ENCODE assay signal across 1 cellular context in the genomic region with DNA sequence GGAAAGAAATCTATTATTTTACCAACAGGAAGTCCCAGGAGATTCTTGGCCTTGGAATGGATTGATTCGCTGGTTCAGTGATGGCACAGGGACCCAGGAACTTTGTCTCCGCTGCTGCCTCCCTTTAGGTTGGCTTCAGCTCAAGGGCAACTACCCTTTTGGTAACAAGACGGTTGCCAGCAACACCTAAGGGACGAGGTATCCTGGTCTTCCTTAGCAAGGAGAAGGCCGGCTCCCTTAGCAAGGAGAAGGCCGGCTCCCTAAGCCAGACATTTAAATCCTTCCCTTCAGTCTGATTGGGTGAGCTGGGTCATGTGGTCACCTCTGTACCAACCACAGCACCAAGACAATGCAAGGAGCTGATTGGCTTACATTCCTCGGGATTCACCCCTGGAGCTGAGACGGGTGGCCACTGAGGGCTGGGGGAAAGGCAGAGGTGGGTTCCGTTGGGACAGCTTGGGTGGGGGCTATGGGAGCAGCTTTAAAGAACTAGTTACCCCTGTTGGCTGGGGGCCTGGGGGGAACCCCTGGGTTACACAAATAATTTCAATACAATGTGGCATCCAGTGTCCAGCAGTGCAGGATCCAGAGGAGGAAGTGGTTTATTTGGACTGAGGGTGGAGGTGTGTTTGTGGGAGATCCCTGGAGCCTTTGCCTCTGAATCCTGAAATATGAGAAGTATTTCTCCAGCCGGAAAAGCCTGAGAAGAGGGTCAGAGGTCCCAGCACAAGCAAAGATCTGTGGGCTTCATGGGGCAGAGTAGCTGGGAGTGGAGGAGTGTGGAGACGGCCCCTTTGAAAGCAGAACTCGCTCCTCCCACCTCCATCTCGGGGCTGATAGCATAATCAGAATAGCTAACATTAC.
TF ChIP-seq lines count a peak whose summit lies in the region.

No MANE protein-coding gene starts in this region.

TF ChIP-seq in HepG2, 621 proteins besides CTCF, POLR2A, EP300 and RAD21 (continued from another document and continues in another):
- TF ChIP-seq NR2F1 (CRISPR knock-in tag; IDR thresholded peaks at IDR 0.05) = peak in 1 of 2 experiments; percentile 65; a peak in 1 of 4 replicates
- TF ChIP-seq ZBTB42 (CRISPR knock-in tag; IDR thresholded peaks at IDR 0.05) = no peak
- TF ChIP-seq PHF20 (CRISPR knock-in tag; IDR thresholded peaks at IDR 0.05) = peak; percentile 62
- 0 out of 2 replicates have a peak, but pooled peaks have one; percentile 65 for TF ChIP-seq KLF6 (CRISPR knock-in tag; IDR thresholded peaks at IDR 0.05)
- TF ChIP-seq ZNF367 (CRISPR knock-in tag; IDR thresholded peaks at IDR 0.05; ENCODE audit: borderline replicate concordance) = peak; percentile 92
- no peak for TF ChIP-seq HOXA7 (CRISPR knock-in tag; IDR thresholded peaks at IDR 0.05)
- peak; percentile 91; the same call in 1 of the 2 replicates for TF ChIP-seq SIX4 (CRISPR knock-in tag; IDR thresholded peaks at IDR 0.05)
- 0 out of 2 replicates have a peak, but pooled peaks have one; percentile 29 for TF ChIP-seq FOXO1 (CRISPR knock-in tag; IDR thresholded peaks at IDR 0.05)
- 0 out of 2 replicates have a peak, but pooled peaks have one; percentile 35 for TF ChIP-seq ZBTB7A (CRISPR knock-in tag; IDR thresholded peaks at IDR 0.05)
- TF ChIP-seq PHF21A (CRISPR knock-in tag; IDR thresholded peaks at IDR 0.05) = peak; percentile 95
- peak; percentile 81 for TF ChIP-seq POGZ (CRISPR knock-in tag; IDR thresholded peaks at IDR 0.05)
- TF ChIP-seq ZMYM4 (CRISPR knock-in tag; IDR thresholded peaks at IDR 0.05) = peak; percentile 94
- TF ChIP-seq ATF1 (CRISPR knock-in tag; IDR thresholded peaks at IDR 0.05) = no peak
- peak; percentile 92; the same call in 1 of the 2 replicates for TF ChIP-seq ELF4 (CRISPR knock-in tag; IDR thresholded peaks at IDR 0.05; ENCODE audit: borderline replicate concordance)
- no peak for TF ChIP-seq PHB2 (IDR thresholded peaks at IDR 0.05; ENCODE audit: partially characterized antibody)
- 0 out of 2 replicates have a peak, but pooled peaks have one; percentile 25 for TF ChIP-seq ZBTB38 (CRISPR knock-in tag; IDR thresholded peaks at IDR 0.05)
- TF ChIP-seq FIP1L1 (IDR thresholded peaks at IDR 0.05; ENCODE audit: borderline replicate concordance, insufficient read depth, low read depth, low read length) = no peak
- no peak for TF ChIP-seq PAX8 (CRISPR knock-in tag; IDR thresholded peaks at IDR 0.05; ENCODE audit: borderline replicate concordance)
- no peak for TF ChIP-seq ZNF570 (CRISPR knock-in tag; IDR thresholded peaks at IDR 0.05; ENCODE audit: borderline replicate concordance)
- TF ChIP-seq POLR2AphosphoS5 (IDR thresholded peaks at IDR 0.05; ENCODE audit: low read depth, low read length) = peak; percentile 91
- peak; percentile 27; the same call in 1 of the 2 replicates for TF ChIP-seq ERF (CRISPR knock-in tag; IDR thresholded peaks at IDR 0.05)
- TF ChIP-seq SMC3 (IDR thresholded peaks at IDR 0.05; ENCODE audit: low read length) = no peak
- TF ChIP-seq, protein P1, sequence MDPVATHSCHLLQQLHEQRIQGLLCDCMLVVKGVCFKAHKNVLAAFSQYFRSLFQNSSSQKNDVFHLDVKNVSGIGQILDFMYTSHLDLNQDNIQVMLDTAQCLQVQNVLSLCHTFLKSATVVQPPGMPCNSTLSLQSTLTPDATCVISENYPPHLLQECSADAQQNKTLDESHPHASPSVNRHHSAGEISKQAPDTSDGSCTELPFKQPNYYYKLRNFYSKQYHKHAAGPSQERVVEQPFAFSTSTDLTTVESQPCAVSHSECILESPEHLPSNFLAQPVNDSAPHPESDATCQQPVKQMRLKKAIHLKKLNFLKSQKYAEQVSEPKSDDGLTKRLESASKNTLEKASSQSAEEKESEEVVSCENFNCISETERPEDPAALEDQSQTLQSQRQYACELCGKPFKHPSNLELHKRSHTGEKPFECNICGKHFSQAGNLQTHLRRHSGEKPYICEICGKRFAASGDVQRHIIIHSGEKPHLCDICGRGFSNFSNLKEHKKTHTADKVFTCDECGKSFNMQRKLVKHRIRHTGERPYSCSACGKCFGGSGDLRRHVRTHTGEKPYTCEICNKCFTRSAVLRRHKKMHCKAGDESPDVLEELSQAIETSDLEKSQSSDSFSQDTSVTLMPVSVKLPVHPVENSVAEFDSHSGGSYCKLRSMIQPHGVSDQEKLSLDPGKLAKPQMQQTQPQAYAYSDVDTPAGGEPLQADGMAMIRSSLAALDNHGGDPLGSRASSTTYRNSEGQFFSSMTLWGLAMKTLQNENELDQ (CRISPR knock-in tag; IDR thresholded peaks at IDR 0.05; ENCODE audit: borderline replicate concordance) = peak; percentile 55; the same call in 1 of the 2 replicates
- no peak; the same call in 1 of the 2 replicates for TF ChIP-seq ZC3H13 (CRISPR knock-in tag; IDR thresholded peaks at IDR 0.05)
- peak; percentile 89 for TF ChIP-seq ZFY (CRISPR knock-in tag; IDR thresholded peaks at IDR 0.05)
- TF ChIP-seq DNMT3B (CRISPR knock-in tag; conservative IDR thresholded peaks at IDR 0.05) = no peak
- peak; percentile 9 for TF ChIP-seq SRSF1 (optimal IDR thresholded peaks at IDR 0.05; ENCODE audit: low read depth, low read length)
- TF ChIP-seq ZNF589 (CRISPR knock-in tag; conservative IDR thresholded peaks at IDR 0.05) = no peak
- no peak for TF ChIP-seq FLYWCH1 (CRISPR knock-in tag; IDR thresholded peaks at IDR 0.05)
- 0 out of 2 replicates have a peak, but pooled peaks have one; percentile 64 for TF ChIP-seq ZFP36L1 (CRISPR knock-in tag; IDR thresholded peaks at IDR 0.05)
- TF ChIP-seq ZFP62 (CRISPR knock-in tag; IDR thresholded peaks at IDR 0.05) = no peak
- no peak for TF ChIP-seq ZNF30 (CRISPR knock-in tag; IDR thresholded peaks at IDR 0.05)
- TF ChIP-seq, protein P2, sequence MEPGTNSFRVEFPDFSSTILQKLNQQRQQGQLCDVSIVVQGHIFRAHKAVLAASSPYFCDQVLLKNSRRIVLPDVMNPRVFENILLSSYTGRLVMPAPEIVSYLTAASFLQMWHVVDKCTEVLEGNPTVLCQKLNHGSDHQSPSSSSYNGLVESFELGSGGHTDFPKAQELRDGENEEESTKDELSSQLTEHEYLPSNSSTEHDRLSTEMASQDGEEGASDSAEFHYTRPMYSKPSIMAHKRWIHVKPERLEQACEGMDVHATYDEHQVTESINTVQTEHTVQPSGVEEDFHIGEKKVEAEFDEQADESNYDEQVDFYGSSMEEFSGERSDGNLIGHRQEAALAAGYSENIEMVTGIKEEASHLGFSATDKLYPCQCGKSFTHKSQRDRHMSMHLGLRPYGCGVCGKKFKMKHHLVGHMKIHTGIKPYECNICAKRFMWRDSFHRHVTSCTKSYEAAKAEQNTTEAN (CRISPR knock-in tag; conservative IDR thresholded peaks at IDR 0.05) = 0 out of 2 replicates have a peak, but pooled peaks have one; percentile 54
- TF ChIP-seq, protein P3, sequence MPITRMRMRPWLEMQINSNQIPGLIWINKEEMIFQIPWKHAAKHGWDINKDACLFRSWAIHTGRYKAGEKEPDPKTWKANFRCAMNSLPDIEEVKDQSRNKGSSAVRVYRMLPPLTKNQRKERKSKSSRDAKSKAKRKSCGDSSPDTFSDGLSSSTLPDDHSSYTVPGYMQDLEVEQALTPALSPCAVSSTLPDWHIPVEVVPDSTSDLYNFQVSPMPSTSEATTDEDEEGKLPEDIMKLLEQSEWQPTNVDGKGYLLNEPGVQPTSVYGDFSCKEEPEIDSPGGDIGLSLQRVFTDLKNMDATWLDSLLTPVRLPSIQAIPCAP (CRISPR knock-in tag; IDR thresholded peaks at IDR 0.05; ENCODE audit: low read depth) = no peak
- no peak for TF ChIP-seq ZMYM3 (CRISPR knock-in tag; IDR thresholded peaks at IDR 0.05)
- TF ChIP-seq KLF15 (CRISPR knock-in tag; IDR thresholded peaks at IDR 0.05; ENCODE audit: borderline replicate concordance) = no peak
- TF ChIP-seq BRCA1 (CRISPR knock-in tag; IDR thresholded peaks at IDR 0.05) = no peak
- TF ChIP-seq MEIS2 (CRISPR knock-in tag; IDR thresholded peaks at IDR 0.05) = 0 out of 2 replicates have a peak, but pooled peaks have one; percentile 7
- peak; percentile 36; the same call in 1 of the 2 replicates for TF ChIP-seq ZNF124 (CRISPR knock-in tag; IDR thresholded peaks at IDR 0.05)
- no peak for TF ChIP-seq NBN (conservative IDR thresholded peaks at IDR 0.05)
- TF ChIP-seq KAT8 (CRISPR knock-in tag; IDR thresholded peaks at IDR 0.05) = peak; percentile 80
- peak; percentile 73; the same call in 1 of the 2 replicates for TF ChIP-seq ZSCAN21 (CRISPR knock-in tag; IDR thresholded peaks at IDR 0.05; ENCODE audit: borderline replicate concordance)
- TF ChIP-seq SALL1 (CRISPR knock-in tag; IDR thresholded peaks at IDR 0.05) = peak; percentile 34
- TF ChIP-seq ZNF468 (CRISPR knock-in tag; IDR thresholded peaks at IDR 0.05) = no peak
- no peak for TF ChIP-seq PRPF4 (IDR thresholded peaks at IDR 0.05; ENCODE audit: low read depth, low read length, poor library complexity, severe bottlenecking)
- no peak for TF ChIP-seq HOXA3 (CRISPR knock-in tag; IDR thresholded peaks at IDR 0.05)
- TF ChIP-seq NFYC (CRISPR knock-in tag; IDR thresholded peaks at IDR 0.05) = peak; percentile 95
- peak; percentile 23; the same call in 1 of the 2 replicates for TF ChIP-seq SAFB2 (CRISPR knock-in tag; IDR thresholded peaks at IDR 0.05; ENCODE audit: borderline replicate concordance, low read depth)
- TF ChIP-seq NR2F2 (IDR thresholded peaks at IDR 0.05; ENCODE audit: borderline replicate concordance, low read depth) = peak; percentile 53
- TF ChIP-seq, protein P4, sequence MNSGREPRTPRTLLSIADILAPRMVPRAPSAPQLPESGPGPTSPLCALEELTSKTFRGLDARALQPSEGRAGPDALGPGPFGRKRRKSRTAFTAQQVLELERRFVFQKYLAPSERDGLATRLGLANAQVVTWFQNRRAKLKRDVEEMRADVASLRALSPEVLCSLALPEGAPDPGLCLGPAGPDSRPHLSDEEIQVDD (CRISPR knock-in tag; IDR thresholded peaks at IDR 0.05; ENCODE audit: borderline replicate concordance) = no peak
- TF ChIP-seq ZSCAN25 (CRISPR knock-in tag; IDR thresholded peaks at IDR 0.05) = no peak
- TF ChIP-seq TCF7 (IDR thresholded peaks at IDR 0.05; ENCODE audit: low read depth) = peak; percentile 72
- TF ChIP-seq, protein P5, sequence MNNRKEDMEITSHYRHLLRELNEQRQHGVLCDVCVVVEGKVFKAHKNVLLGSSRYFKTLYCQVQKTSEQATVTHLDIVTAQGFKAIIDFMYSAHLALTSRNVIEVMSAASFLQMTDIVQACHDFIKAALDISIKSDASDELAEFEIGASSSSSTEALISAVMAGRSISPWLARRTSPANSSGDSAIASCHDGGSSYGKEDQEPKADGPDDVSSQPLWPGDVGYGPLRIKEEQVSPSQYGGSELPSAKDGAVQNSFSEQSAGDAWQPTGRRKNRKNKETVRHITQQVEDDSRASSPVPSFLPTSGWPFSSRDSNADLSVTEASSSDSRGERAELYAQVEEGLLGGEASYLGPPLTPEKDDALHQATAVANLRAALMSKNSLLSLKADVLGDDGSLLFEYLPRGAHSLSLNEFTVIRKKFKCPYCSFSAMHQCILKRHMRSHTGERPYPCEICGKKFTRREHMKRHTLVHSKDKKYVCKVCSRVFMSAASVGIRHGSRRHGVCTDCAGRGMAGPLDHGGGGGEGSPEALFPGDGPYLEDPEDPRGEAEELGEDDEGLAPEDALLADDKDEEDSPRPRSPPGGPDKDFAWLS (CRISPR knock-in tag; IDR thresholded peaks at IDR 0.05; ENCODE audit: borderline replicate concordance) = no peak; the same call in 1 of the 2 replicates
- TF ChIP-seq FOXP1 (IDR thresholded peaks at IDR 0.05) = no peak
- TF ChIP-seq FOXP1 (CRISPR knock-in tag; IDR thresholded peaks at IDR 0.05) = no peak
- no peak for TF ChIP-seq HNF4G (IDR thresholded peaks at IDR 0.05; ENCODE audit: borderline replicate concordance, low read depth, low read length)
- no peak for TF ChIP-seq HNF4G (CRISPR knock-in tag; IDR thresholded peaks at IDR 0.05; ENCODE audit: borderline replicate concordance, low read depth)
- no peak for TF ChIP-seq GABPA (IDR thresholded peaks at IDR 0.05; ENCODE audit: low read depth, low read length)
- peak; percentile 43; the same call in 1 of the 2 replicates for TF ChIP-seq GABPA (CRISPR knock-in tag; IDR thresholded peaks at IDR 0.05; ENCODE audit: low read depth)
- TF ChIP-seq SIX1 (CRISPR knock-in tag; IDR thresholded peaks at IDR 0.05; ENCODE audit: borderline replicate concordance) = peak; percentile 91
- TF ChIP-seq, protein P6, sequence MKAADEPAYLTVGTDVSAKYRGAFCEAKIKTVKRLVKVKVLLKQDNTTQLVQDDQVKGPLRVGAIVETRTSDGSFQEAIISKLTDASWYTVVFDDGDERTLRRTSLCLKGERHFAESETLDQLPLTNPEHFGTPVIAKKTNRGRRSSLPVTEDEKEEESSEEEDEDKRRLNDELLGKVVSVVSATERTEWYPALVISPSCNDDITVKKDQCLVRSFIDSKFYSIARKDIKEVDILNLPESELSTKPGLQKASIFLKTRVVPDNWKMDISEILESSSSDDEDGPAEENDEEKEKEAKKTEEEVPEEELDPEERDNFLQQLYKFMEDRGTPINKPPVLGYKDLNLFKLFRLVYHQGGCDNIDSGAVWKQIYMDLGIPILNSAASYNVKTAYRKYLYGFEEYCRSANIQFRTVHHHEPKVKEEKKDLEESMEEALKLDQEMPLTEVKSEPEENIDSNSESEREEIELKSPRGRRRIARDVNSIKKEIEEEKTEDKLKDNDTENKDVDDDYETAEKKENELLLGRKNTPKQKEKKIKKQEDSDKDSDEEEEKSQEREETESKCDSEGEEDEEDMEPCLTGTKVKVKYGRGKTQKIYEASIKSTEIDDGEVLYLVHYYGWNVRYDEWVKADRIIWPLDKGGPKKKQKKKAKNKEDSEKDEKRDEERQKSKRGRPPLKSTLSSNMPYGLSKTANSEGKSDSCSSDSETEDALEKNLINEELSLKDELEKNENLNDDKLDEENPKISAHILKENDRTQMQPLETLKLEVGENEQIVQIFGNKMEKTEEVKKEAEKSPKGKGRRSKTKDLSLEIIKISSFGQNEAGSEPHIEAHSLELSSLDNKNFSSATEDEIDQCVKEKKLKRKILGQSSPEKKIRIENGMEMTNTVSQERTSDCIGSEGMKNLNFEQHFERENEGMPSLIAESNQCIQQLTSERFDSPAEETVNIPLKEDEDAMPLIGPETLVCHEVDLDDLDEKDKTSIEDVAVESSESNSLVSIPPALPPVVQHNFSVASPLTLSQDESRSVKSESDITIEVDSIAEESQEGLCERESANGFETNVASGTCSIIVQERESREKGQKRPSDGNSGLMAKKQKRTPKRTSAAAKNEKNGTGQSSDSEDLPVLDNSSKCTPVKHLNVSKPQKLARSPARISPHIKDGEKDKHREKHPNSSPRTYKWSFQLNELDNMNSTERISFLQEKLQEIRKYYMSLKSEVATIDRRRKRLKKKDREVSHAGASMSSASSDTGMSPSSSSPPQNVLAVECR (CRISPR knock-in tag; IDR thresholded peaks at IDR 0.05; ENCODE audit: borderline replicate concordance) = peak; percentile 55; the same call in 1 of the 2 replicates
- no peak for TF ChIP-seq KDM1A (CRISPR knock-in tag; IDR thresholded peaks at IDR 0.05)
- peak; percentile 51 for TF ChIP-seq PITX1 (CRISPR knock-in tag; IDR thresholded peaks at IDR 0.05)
- TF ChIP-seq KDM5A (IDR thresholded peaks at IDR 0.05; ENCODE audit: borderline replicate concordance, low read length) = peak; percentile 43; the same call in 1 of the 2 replicates
- TF ChIP-seq CC2D1A (CRISPR knock-in tag; IDR thresholded peaks at IDR 0.05) = no peak
